ENCODE assay signal across 8 cellular contexts in genomic region chr7:100866721-100867039, GRCh38. TPM values are rescaled to one million over a fixed set of nuclear protein-coding genes. Genes with fewer than 3 reads are reported as not detected.
DNase-seq lines count a peak whose midpoint lies in the region; ATAC-seq, FAIRE-seq and TF ChIP-seq lines count a peak whose summit lies in the region.

No MANE protein-coding gene starts in this region.

- ATAC-seq in GM18870 (IDR thresholded peaks at IDR 0.05; ENCODE audit: unreplicated experiment): no peak

- FAIRE-seq in kidney (lab: Jason Lieb, UNC): no peak

- H3K9ac ChIP-seq in kidney (ENCODE audit: low read length in 2 of 2): peak overlapping the region; percentile 6 to 99

- H3K4me1 ChIP-seq in kidney (ENCODE audit: control insufficient read depth in 1 of 2, insufficient read depth in 1 of 2, low read depth in 1 of 2, low read length in 2 of 2) (peaks cover 13 to 22% of the 10 kb centered on the region in 2 donors), testis (peaks cover 25% of the 10 kb centered on the region)

- H3K27ac ChIP-seq in adipose tissue (ENCODE audit: low read depth, low read length): peak overlapping the region; percentile 42
- peak overlapping the region; percentile 97 for H3K27ac ChIP-seq in kidney (ENCODE audit: low read depth in 2 of 2, low read length in 2 of 2)
- H3K27ac ChIP-seq in testis: peak overlapping the region; percentile 94 to 98

- TF ChIP-seq CTCF in kidney (IDR thresholded peaks at IDR 0.05; ENCODE audit: borderline replicate concordance, extremely low read depth, insufficient read depth) (no peak), testis (IDR thresholded peaks at IDR 0.05) (no peak)

- no peaks in the 10 kb centered on the region for H3K27me3 ChIP-seq in testis

- intact Hi-C loops in kidney (cut with DNase I) (no loop called here), testis (cut with DNase I; ENCODE audit: low total_unique reads) (no loop called here)

- WGBS in adipose tissue, 3 donors: 35 to 70% (median 44%) methylated on average over 5 of the region's 5 CpGs
- WGBS in testis, 2 donors: 0 to 37% methylated on average over 2 to 5 of the region's 5 CpGs

- peak overlapping the region; percentile 93 for H3K27ac Mint-ChIP-seq in activated CD4-positive, alpha-beta T cell treated with anti-CD3 and anti-CD28 coated beads, Interleukin-2, amount 10 ng/mL, durations not matched to agents 7 days and 5 days

- no peak for TF ChIP-seq POLR2A in testis (IDR thresholded peaks at IDR 0.05)

- no peaks in the 10 kb centered on the region for H3K27me3 Mint-ChIP-seq in activated CD4-positive, alpha-beta T cell treated with anti-CD3 and anti-CD28 coated beads, Interleukin-2, amount 10 ng/mL, durations not matched to agents 7 days and 5 days

- H3K36me3 Mint-ChIP-seq in activated CD4-positive, alpha-beta T cell treated with anti-CD3 and anti-CD28 coated beads, Interleukin-2, amount 10 ng/mL, durations not matched to agents 7 days and 5 days (ENCODE audit: low read depth): peaks cover 31% of the 10 kb centered on the region

- CTCF ChIA-PET in activated CD4-positive, alpha-beta T cell treated with anti-CD3 and anti-CD28 coated beads, Interleukin-2, amount 10 ng/mL, durations not matched to agents 7 days and 5 days (lab: Charles Lee): interaction anchor here (1.6 kb wide), 1 partner anchor 162 kb away, joined by 4 read pairs; no protein-coding TSS in a partner anchor

- H3K4me3 Mint-ChIP-seq in activated CD4-positive, alpha-beta T cell treated with anti-CD3 and anti-CD28 coated beads, Interleukin-2, amount 10 ng/mL, durations not matched to agents 7 days and 5 days: peak overlapping the region; percentile 81

- H3K36me3 ChIP-seq in kidney (ENCODE audit: control insufficient read depth in 1 of 2, insufficient read depth in 2 of 2, low read length in 2 of 2) (peaks cover 11 to 12% of the 10 kb centered on the region in 2 donors), testis (ENCODE audit: low read depth, missing control alignments) (no peaks in the 10 kb centered on the region)

- H3K9me3 Mint-ChIP-seq in activated CD4-positive, alpha-beta T cell treated with anti-CD3 and anti-CD28 coated beads, Interleukin-2, amount 10 ng/mL, durations not matched to agents 7 days and 5 days: no peaks in the 10 kb centered on the region

- peaks cover 23% of the 10 kb centered on the region for H3K4me1 Mint-ChIP-seq in activated CD4-positive, alpha-beta T cell treated with anti-CD3 and anti-CD28 coated beads, Interleukin-2, amount 10 ng/mL, durations not matched to agents 7 days and 5 days

- no peaks in the 10 kb centered on the region for H3K9me3 ChIP-seq in kidney (ENCODE audit: control insufficient read depth in 1 of 2, low read length in 2 of 2)
- no peaks in the 10 kb centered on the region for H3K9me3 ChIP-seq in testis

- POLR2A ChIA-PET in activated CD4-positive, alpha-beta T cell treated with anti-CD3 and anti-CD28 coated beads, Interleukin-2, amount 10 ng/mL, durations not matched to agents 7 days and 5 days (lab: Charles Lee): interaction anchor here (0.7 to 1.0 kb wide), 2 partner anchors 8 to 14 kb away, joined by 3 read pairs; partner anchors contain the start of genes SLC12A9 and SRRT

- peak overlapping the region; percentile 36 to 88 for H3K4me3 ChIP-seq in kidney (ENCODE audit: low read length in 2 of 2)
- peak overlapping the region; percentile 78 to 92 for H3K4me3 ChIP-seq in testis

- no peak for DNase-seq in activated CD4-positive, alpha-beta T cell treated with anti-CD3 and anti-CD28 coated beads, Interleukin-2, amount 10 ng/mL, durations not matched to agents 7 days and 5 days
- no peak for DNase-seq in activated CD4-positive, alpha-beta T cell treated with anti-CD3 and anti-CD28 coated beads, Interleukin-2, amount 50 U/mL, for 1 hour
- DNase-seq in kidney: no peak
- DNase-seq in testis: no peak
- DNase-seq in NCI-H2227 treated with DMSO at 0.1 percent for 48 hours (lab: John Stamatoyannopoulos, UW): no peak
- no peak for DNase-seq in SIG-M5 treated with dmso at 0.1 percent for 504 hours (lab: John Stamatoyannopoulos, UW; ENCODE audit: unreplicated experiment)

RNA-seq across cellular contexts. Expression of gene TRIP6, which starts 0.5 kb away (rescaled TPM):
- total RNA-seq in activated CD4-positive, alpha-beta T cell treated with anti-CD3 and anti-CD28 coated beads, Interleukin-2, amount 10 ng/mL, durations not matched to agents 7 days and 5 days: 10 to 100 TPM; 24.8 to 34.2 TPM
- polyA plus RNA-seq in adipose tissue (10 to 100 TPM; 37.1 to 57.1 (median 51.7) TPM), kidney (ENCODE audit: insufficient read depth, low read depth, low replicate concordance) (92.6 TPM), testis (ENCODE audit: insufficient read depth, low read depth, low replicate concordance) (49.8 TPM)
- total RNA-seq in kidney (74.4 TPM), testis (10 to 100 TPM; 46.8 to 99.6 TPM)

RNA-seq across cellular contexts. Expression of gene SRRT, which starts 8.2 kb away (rescaled TPM):
- 100 to 1,000 TPM; 262 to 280 TPM for total RNA-seq in activated CD4-positive, alpha-beta T cell treated with anti-CD3 and anti-CD28 coated beads, Interleukin-2, amount 10 ng/mL, durations not matched to agents 7 days and 5 days
- polyA plus RNA-seq in adipose tissue: 10 to 100 TPM; 47.0 to 74.9 (median 57.4) TPM
- 127 TPM for total RNA-seq in kidney
- 58.2 TPM for polyA plus RNA-seq in kidney (ENCODE audit: insufficient read depth, low read depth, low replicate concordance)
- total RNA-seq in testis: 100 to 1,000 TPM; 255 to 291 TPM
- polyA plus RNA-seq in testis (ENCODE audit: insufficient read depth, low read depth, low replicate concordance): 389 TPM

RNA-seq across cellular contexts. Expression of gene SLC12A9, which starts 14.2 kb away (rescaled TPM):
- total RNA-seq in activated CD4-positive, alpha-beta T cell treated with anti-CD3 and anti-CD28 coated beads, Interleukin-2, amount 10 ng/mL, durations not matched to agents 7 days and 5 days: 10 to 100 TPM; 44.1 to 49.1 TPM
- 10 to 100 TPM; 12.0 to 18.8 (median 13.8) TPM for polyA plus RNA-seq in adipose tissue
- total RNA-seq in kidney: 29.9 TPM
- polyA plus RNA-seq in kidney (ENCODE audit: insufficient read depth, low read depth, low replicate concordance): 19.7 TPM
- total RNA-seq in testis: 10 to 100 TPM; 13.8 to 18.9 TPM
- polyA plus RNA-seq in testis (ENCODE audit: insufficient read depth, low read depth, low replicate concordance): 12.8 TPM

RNA-seq across cellular contexts. Expression of gene UFSP1, which starts 22.8 kb away (rescaled TPM):
- 1 to 10 TPM; 2.3 to 3.1 TPM for total RNA-seq in activated CD4-positive, alpha-beta T cell treated with anti-CD3 and anti-CD28 coated beads, Interleukin-2, amount 10 ng/mL, durations not matched to agents 7 days and 5 days
- polyA plus RNA-seq in adipose tissue (1 to 10 TPM; 3.3 to 6.2 (median 3.5) TPM), kidney (ENCODE audit: insufficient read depth, low read depth, low replicate concordance) (3.8 TPM), testis (ENCODE audit: insufficient read depth, low read depth, low replicate concordance) (1.3 TPM)
- total RNA-seq in kidney (3.4 TPM), testis (1 to 10 TPM; 3.0 to 4.2 TPM)

RNA-seq across cellular contexts. Expression of gene ACHE, which starts 29.0 kb away (rescaled TPM):
- total RNA-seq in activated CD4-positive, alpha-beta T cell treated with anti-CD3 and anti-CD28 coated beads, Interleukin-2, amount 10 ng/mL, durations not matched to agents 7 days and 5 days: not detected
- polyA plus RNA-seq in adipose tissue (1 to 10 TPM in 1 of 3 donors, under 1 TPM in 2; 0.67 to 2.4 (median 0.73) TPM), kidney (ENCODE audit: insufficient read depth, low read depth, low replicate concordance) (1.6 TPM), testis (ENCODE audit: insufficient read depth, low read depth, low replicate concordance) (5.1 TPM)
- total RNA-seq in kidney (3.6 TPM), testis (10 to 100 TPM in 1 of 2 donors, 1 to 10 TPM in 1; 9.8 to 10.5 TPM)

Comparison
In these comparisons a context has a peak if more than half of its experiments do, and no peak if none do; other contexts are left out.
1. H3K27ac ChIP-seq: peak in every context shown above with its lines; median percentile 97 in kidney; 96 in testis; 42 in adipose tissue.